Comparison of ENCODE assay signal across 1 cellular context in genomic region chrX:38636949-38637819, GRCh38.
A peak's percentile ranks its signal among the peaks of the same experiment; 100 is the strongest.
TF ChIP-seq lines count a peak whose summit lies in the region.

No MANE protein-coding gene starts in this region.

TF ChIP-seq in HepG2, 621 proteins besides CTCF, POLR2A, EP300 and RAD21 (continued from another document and continues in another):
- no peak for TF ChIP-seq ZHX2 (IDR thresholded peaks at IDR 0.05; ENCODE audit: low read depth)
- TF ChIP-seq ZHX2 (CRISPR knock-in tag; IDR thresholded peaks at IDR 0.05; ENCODE audit: borderline replicate concordance): no peak
- TF ChIP-seq MXI1 (IDR thresholded peaks at IDR 0.05; ENCODE audit: borderline replicate concordance, low read depth, low read length): no peak
- TF ChIP-seq MXD4 (CRISPR knock-in tag; IDR thresholded peaks at IDR 0.05): no peak
- 0 out of 2 replicates have a peak, but pooled peaks have one; percentile 53 for TF ChIP-seq IRF2 (CRISPR knock-in tag; IDR thresholded peaks at IDR 0.05)
- TF ChIP-seq ATM (IDR thresholded peaks at IDR 0.05; ENCODE audit: borderline replicate concordance): no peak
- TF ChIP-seq ZNF788 (CRISPR knock-in tag; IDR thresholded peaks at IDR 0.05; ENCODE audit: borderline replicate concordance): no peak
- TF ChIP-seq SIN3A (IDR thresholded peaks at IDR 0.05; ENCODE audit: borderline replicate concordance, low read depth, low read length): no peak
- no peak for TF ChIP-seq ZNF383 (CRISPR knock-in tag; IDR thresholded peaks at IDR 0.05; ENCODE audit: borderline replicate concordance)
- TF ChIP-seq HNRNPL (IDR thresholded peaks at IDR 0.05; ENCODE audit: low read depth, low read length): no peak
- no peak for TF ChIP-seq ZNF292 (CRISPR knock-in tag; IDR thresholded peaks at IDR 0.05; ENCODE audit: borderline replicate concordance, low read depth)
- TF ChIP-seq GPBP1L1 (CRISPR knock-in tag; IDR thresholded peaks at IDR 0.05): no peak
- TF ChIP-seq BRD4 (CRISPR knock-in tag; IDR thresholded peaks at IDR 0.05): peak; percentile 59; the same call in 1 of the 2 replicates
- no peak for TF ChIP-seq DRAP1 (CRISPR knock-in tag; IDR thresholded peaks at IDR 0.05)
- no peak for TF ChIP-seq TCF12 (IDR thresholded peaks at IDR 0.05)
- no peak for TF ChIP-seq TCF12 (CRISPR knock-in tag; IDR thresholded peaks at IDR 0.05)
- TF ChIP-seq NCOA2 (CRISPR knock-in tag; IDR thresholded peaks at IDR 0.05): peak; percentile 92
- TF ChIP-seq SPEN (CRISPR knock-in tag; IDR thresholded peaks at IDR 0.05; ENCODE audit: low read depth): no peak
- no peak for TF ChIP-seq SKI (IDR thresholded peaks at IDR 0.05; ENCODE audit: partially characterized antibody)
- no peak for TF ChIP-seq AKNA (CRISPR knock-in tag; IDR thresholded peaks at IDR 0.05; ENCODE audit: borderline replicate concordance)
- TF ChIP-seq ZNF331 (CRISPR knock-in tag; IDR thresholded peaks at IDR 0.05): 0 out of 2 replicates have a peak, but pooled peaks have one; percentile 31
- TF ChIP-seq ZNF432 (CRISPR knock-in tag; IDR thresholded peaks at IDR 0.05; ENCODE audit: borderline replicate concordance): no peak
- peak; percentile 44; the same call in 1 of the 2 replicates for TF ChIP-seq MIER3 (CRISPR knock-in tag; IDR thresholded peaks at IDR 0.05; ENCODE audit: borderline replicate concordance)
- no peak for TF ChIP-seq MATR3 (CRISPR knock-in tag; IDR thresholded peaks at IDR 0.05)
- TF ChIP-seq ETV5 (CRISPR knock-in tag; IDR thresholded peaks at IDR 0.05; ENCODE audit: borderline replicate concordance): peak; percentile 89
- 0 out of 2 replicates have a peak, but pooled peaks have one; percentile 18 for TF ChIP-seq HMG20B (CRISPR knock-in tag; conservative IDR thresholded peaks at IDR 0.05)
- TF ChIP-seq REL (CRISPR knock-in tag; conservative IDR thresholded peaks at IDR 0.05): no peak
- TF ChIP-seq ZNF639 (CRISPR knock-in tag; conservative IDR thresholded peaks at IDR 0.05): no peak
- TF ChIP-seq EHMT2 (IDR thresholded peaks at IDR 0.05; ENCODE audit: borderline replicate concordance, low read depth, low read length): no peak
- no peak for TF ChIP-seq ARID4A (CRISPR knock-in tag; IDR thresholded peaks at IDR 0.05; ENCODE audit: borderline replicate concordance)
- TF ChIP-seq FOXP1 (IDR thresholded peaks at IDR 0.05): no peak
- peak; percentile 42; the same call in 1 of the 2 replicates for TF ChIP-seq FOXP1 (CRISPR knock-in tag; IDR thresholded peaks at IDR 0.05)
- TF ChIP-seq SIN3B (IDR thresholded peaks at IDR 0.05; ENCODE audit: low read length): no peak
- no peak for TF ChIP-seq NFE2L2 (IDR thresholded peaks at IDR 0.05; ENCODE audit: low read length)
- no peak for TF ChIP-seq ZNF749 (CRISPR knock-in tag; IDR thresholded peaks at IDR 0.05; ENCODE audit: borderline replicate concordance)
- peak; percentile 53; the same call in 1 of the 2 replicates for TF ChIP-seq GATAD2A (CRISPR knock-in tag; IDR thresholded peaks at IDR 0.05)
- TF ChIP-seq BRF2 (CRISPR knock-in tag; IDR thresholded peaks at IDR 0.05): no peak
- TF ChIP-seq KLF11 (CRISPR knock-in tag; IDR thresholded peaks at IDR 0.05): no peak
- TF ChIP-seq MED1 (CRISPR knock-in tag; IDR thresholded peaks at IDR 0.05): peak; percentile 90
- no peak; the same call in 1 of the 2 replicates for TF ChIP-seq MIXL1 (CRISPR knock-in tag; IDR thresholded peaks at IDR 0.05)
- TF ChIP-seq WIZ (CRISPR knock-in tag; IDR thresholded peaks at IDR 0.05): no peak
- no peak for TF ChIP-seq ZFP82 (CRISPR knock-in tag; IDR thresholded peaks at IDR 0.05; ENCODE audit: borderline replicate concordance)
- TF ChIP-seq HES4 (CRISPR knock-in tag; IDR thresholded peaks at IDR 0.05; ENCODE audit: borderline replicate concordance): no peak
